2 cellular contexts compared by ENCODE assay signal in the genomic region with DNA sequence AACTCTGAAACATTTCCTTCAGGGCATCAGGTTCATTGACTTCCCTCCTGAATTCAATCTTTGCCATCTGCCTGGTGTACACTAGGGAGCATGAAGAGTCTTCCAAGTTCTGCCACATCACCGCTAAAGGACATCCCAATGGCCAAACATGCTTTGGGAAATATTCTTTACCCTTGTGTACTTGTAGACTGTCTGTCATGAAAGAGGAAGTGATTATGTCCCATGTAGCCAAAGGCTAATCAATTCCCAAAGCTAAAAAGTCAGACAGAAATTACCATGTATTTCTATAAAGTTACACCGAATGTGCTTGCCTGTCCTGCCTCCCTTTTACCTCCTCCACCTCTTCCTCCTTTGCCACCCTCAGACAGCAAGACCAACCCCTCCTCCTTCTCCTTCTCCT.
A peak's percentile ranks its signal among the peaks of the same experiment; 100 is the strongest.
TF ChIP-seq lines count a peak whose summit lies in the region.

No MANE protein-coding gene starts in this region.

TF ChIP-seq in GM12891, 5 proteins besides CTCF, POLR2A, EP300 and RAD21:
- TF ChIP-seq PAX5 (IDR thresholded peaks at IDR 0.05; ENCODE audit: insufficient read depth, low read length, severe bottlenecking) (no peak), TAF1 (IDR thresholded peaks at IDR 0.05; ENCODE audit: low read depth, low read length) (no peak), SPI1 (IDR thresholded peaks at IDR 0.05; ENCODE audit: low read depth, low read length) (peak; percentile 75), POU2F2 (IDR thresholded peaks at IDR 0.05; ENCODE audit: low read depth, low read length) (no peak)

TF ChIP-seq in GM12878, 131 proteins besides CTCF, POLR2A, EP300 and RAD21:
- no peak for TF ChIP-seq NBN (IDR thresholded peaks at IDR 0.05)
- no peak for TF ChIP-seq ESRRA (IDR thresholded peaks at IDR 0.05; ENCODE audit: low read length)
- TF ChIP-seq SPI1 (IDR thresholded peaks at IDR 0.05; ENCODE audit: borderline replicate concordance, insufficient read depth, low read depth, low read length), result peak; percentile 63; the same call in 1 of the 2 replicates
